Comparison of ENCODE assay signal across 9 cellular contexts in the genomic region with DNA sequence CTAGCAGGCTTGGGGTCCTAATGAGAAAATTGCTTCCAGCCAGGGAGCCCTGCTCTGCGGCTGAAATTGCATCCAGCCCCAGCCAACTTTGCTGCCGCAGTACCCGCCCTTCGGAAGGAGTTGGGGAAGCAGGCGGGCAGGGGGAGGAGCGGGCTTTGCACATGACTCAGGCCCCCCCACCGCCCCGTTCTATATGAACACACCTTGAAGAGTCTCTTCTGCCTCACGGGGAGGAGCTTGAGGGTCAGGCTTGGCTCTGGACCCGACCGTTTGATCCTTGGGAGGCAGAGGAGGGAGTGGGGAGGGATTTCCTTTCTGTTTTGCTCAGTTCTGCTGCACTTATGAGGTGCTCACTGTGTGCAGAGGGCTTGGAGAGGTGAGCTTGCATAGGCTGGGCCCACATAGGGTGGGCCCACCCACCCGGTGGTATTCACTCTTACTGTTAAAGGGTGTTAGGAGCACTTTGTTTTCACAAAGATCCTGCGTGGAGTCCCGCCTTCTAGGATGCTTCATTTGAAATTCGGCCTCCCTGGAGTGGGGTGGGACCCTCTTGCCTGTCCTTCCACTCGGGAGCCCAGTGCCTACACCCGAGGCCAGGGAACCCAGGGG. TPM values are rescaled to one million over a fixed set of nuclear protein-coding genes. Genes with fewer than 3 reads are reported as not detected.
DNase-seq lines count a peak whose midpoint lies in the region; ATAC-seq, FAIRE-seq and TF ChIP-seq lines count a peak whose summit lies in the region.
"Had no signal": no experiment of that assay in that cellular context is flagged by ENCODE, and none has a peak within 500 bp of the region (broad histone marks: within the 10 kb centered on the region; RNA-seq: fewer than 3 reads in every experiment).

No MANE protein-coding gene starts in this region.

- intact Hi-C loops in stomach (cut with DNase I; ENCODE audit: low total_unique reads), result no loop called here

- H3K4me3 Mint-ChIP-seq in astrocyte (ENCODE audit: unreplicated experiment), result peak overlapping the region; percentile 45
- no peak overlapping the region for H3K4me3 Mint-ChIP-seq in activated T-cell treated with anti-CD3 and anti-CD28 coated beads, Interleukin-2, amount 50 U/mL, for 72 hours

- ATAC-seq in activated T-cell treated with anti-CD3 and anti-CD28 coated beads, Interleukin-2, amount 50 U/mL, for 72 hours (replicated peaks in 1 of 2), result no peak
- no peak for ATAC-seq in GM21529 (IDR thresholded peaks at IDR 0.05; ENCODE audit: unreplicated experiment)

- no peaks in the 10 kb centered on the region for H3K9me3 ChIP-seq in astrocyte (ENCODE audit: insufficient read depth, low read depth, low read length)
- H3K9me3 ChIP-seq in stomach, result no peaks in the 10 kb centered on the region

- H3K36me3 ChIP-seq in astrocyte (ENCODE audit: insufficient read depth, low read length), result no peaks in the 10 kb centered on the region
- no peaks in the 10 kb centered on the region for H3K36me3 ChIP-seq in stomach

- no peaks in the 10 kb centered on the region for H3K9me3 Mint-ChIP-seq in astrocyte (ENCODE audit: unreplicated experiment)
- no peaks in the 10 kb centered on the region for H3K9me3 Mint-ChIP-seq in activated T-cell treated with anti-CD3 and anti-CD28 coated beads, Interleukin-2, amount 50 U/mL, for 72 hours

- WGBS in stomach, 5 donors, result 17 to 33% (median 21%) methylated on average over 15 to 17 of the region's 17 CpGs

- FAIRE-seq in H54 (lab: Jason Lieb, UNC) (no peak), astrocyte (lab: Jason Lieb, UNC) (no peak)

- H3K4me3 ChIP-seq in astrocyte (ENCODE audit: insufficient read depth, low read depth, low read length), result peak overlapping the region; percentile 45
- H3K4me3 ChIP-seq in stomach, result peak overlapping the region in 2 of 4 donors; percentile 16 to 20

- H3K4me1 Mint-ChIP-seq in astrocyte (ENCODE audit: low read depth, unreplicated experiment), result peaks cover 52% of the 10 kb centered on the region
- peaks cover 12% of the 10 kb centered on the region for H3K4me1 Mint-ChIP-seq in activated T-cell treated with anti-CD3 and anti-CD28 coated beads, Interleukin-2, amount 50 U/mL, for 72 hours (ENCODE audit: low read depth)

- peak overlapping the region; percentile 86 for H3K9ac ChIP-seq in astrocyte (ENCODE audit: low read length)

- H3K27me3 Mint-ChIP-seq in astrocyte (ENCODE audit: low read depth, unreplicated experiment), result peaks cover 18% of the 10 kb centered on the region
- peaks cover 16% of the 10 kb centered on the region for H3K27me3 Mint-ChIP-seq in activated T-cell treated with anti-CD3 and anti-CD28 coated beads, Interleukin-2, amount 50 U/mL, for 72 hours (ENCODE audit: low read depth)

- no peaks in the 10 kb centered on the region for H3K27me3 ChIP-seq in astrocyte (ENCODE audit: insufficient read depth, low read length)
- no peaks in the 10 kb centered on the region for H3K27me3 ChIP-seq in stomach

- DNase-seq in H54 (ENCODE audit: insufficient read length, low spot score) (peak; percentile 88), astrocyte (ENCODE audit: low read depth) (peak; percentile 81), iPS-NIHi7 (ENCODE audit: extremely low spot score) (peak; percentile 63), stomach (peak; percentile 52), NCI-H526 treated with DMSO at 0.1 percent for 48 hours (lab: John Stamatoyannopoulos, UW) (no peak)
- no peak for DNase-seq in activated T-cell treated with anti-CD3 and anti-CD28 coated beads, Interleukin-2, amount 50 U/mL, for 72 hours
- DNase-seq in stimulated activated CD4-positive, alpha-beta T cell treated with anti-CD3 and anti-CD28 coated beads, Interleukin-15, amount 100 ng/mL, for 24 hours, result no peak

- no peak overlapping the region for H2AFZ ChIP-seq in astrocyte (ENCODE audit: low read depth, low read length)

- H3K79me2 ChIP-seq in astrocyte (ENCODE audit: insufficient read depth, low read length), result peaks cover 68% of the 10 kb centered on the region

- no peak for TF ChIP-seq EP300 in stomach (IDR thresholded peaks at IDR 0.05)

- H3K4me1 ChIP-seq in astrocyte (ENCODE audit: insufficient read depth, low read length) (peaks cover 83% of the 10 kb centered on the region), stomach (peaks cover 97 to 100% (median 99%) of the 10 kb centered on the region in 4 donors)

- H3K4me2 ChIP-seq in astrocyte (ENCODE audit: low read length), result peak overlapping the region; percentile 87

- TF ChIP-seq CTCF in astrocyte (IDR thresholded peaks at IDR 0.05; ENCODE audit: insufficient read depth, low read depth, low read length) (no peak), stomach (IDR thresholded peaks at IDR 0.05) (no peak)

- TF ChIP-seq POLR2A in H54 (IDR thresholded peaks at IDR 0.05; ENCODE audit: low read depth, low read length), result peak; percentile 31; the same call in 1 of the 2 replicates
- TF ChIP-seq POLR2A in stomach (IDR thresholded peaks at IDR 0.05), result no peak

- peak overlapping the region; percentile 98 for H3K27ac ChIP-seq in astrocyte (ENCODE audit: low read depth, low read length)
- peak overlapping the region; percentile 53 to 95 (median 92) for H3K27ac ChIP-seq in stomach

- H3K27ac Mint-ChIP-seq in astrocyte (ENCODE audit: unreplicated experiment), result peak overlapping the region; percentile 83
- H3K27ac Mint-ChIP-seq in activated T-cell treated with anti-CD3 and anti-CD28 coated beads, Interleukin-2, amount 50 U/mL, for 72 hours, result no peak overlapping the region
- H3K27ac Mint-ChIP-seq: progenitor cell of endocrine pancreas had no signal

- no peaks in the 10 kb centered on the region for H3K36me3 Mint-ChIP-seq in astrocyte (ENCODE audit: low read depth, unreplicated experiment)
- no peaks in the 10 kb centered on the region for H3K36me3 Mint-ChIP-seq in activated T-cell treated with anti-CD3 and anti-CD28 coated beads, Interleukin-2, amount 50 U/mL, for 72 hours (ENCODE audit: insufficient read depth in 2 of 2)

- H4K20me1 ChIP-seq in astrocyte (ENCODE audit: insufficient read depth, low read length), result peaks cover 9% of the 10 kb centered on the region

RNA-seq across cellular contexts. Expression of gene LYL1, which starts 46.5 kb away (rescaled TPM):
- total RNA-seq in astrocyte (0.27 TPM in 1 of 2 replicates, not detected in the other), stomach (10 to 100 TPM in 2 of 5 donors, 1 to 10 TPM in 2, not detected in 1; 1.3 to 19.3 (median 7.6) TPM)
- polyA plus RNA-seq in stomach, result 1 to 10 TPM; 4.1 to 5.5 (median 5.0) TPM
- 1 to 10 TPM; 4.8 to 6.3 TPM for total RNA-seq in activated T-cell treated with anti-CD3 and anti-CD28 coated beads, Interleukin-2, amount 50 U/mL, for 72 hours

Comparison
In these comparisons a context has a peak if more than half of its experiments do, and no peak if none do; other contexts are left out.
1. DNase-seq: peak in H54 (single experiment), astrocyte (single experiment), iPS-NIHi7 (single experiment) and stomach (single experiment); none in NCI-H526 treated with DMSO at 0.1 percent for 48 hours (single experiment), activated T-cell treated with anti-CD3 and anti-CD28 coated beads, Interleukin-2, amount 50 U/mL, for 72 hours (0 of 2) and stimulated activated CD4-positive, alpha-beta T cell treated with anti-CD3 and anti-CD28 coated beads, Interleukin-15, amount 100 ng/mL, for 24 hours (single experiment).